12 cellular contexts compared by ENCODE assay signal in the genomic region with DNA sequence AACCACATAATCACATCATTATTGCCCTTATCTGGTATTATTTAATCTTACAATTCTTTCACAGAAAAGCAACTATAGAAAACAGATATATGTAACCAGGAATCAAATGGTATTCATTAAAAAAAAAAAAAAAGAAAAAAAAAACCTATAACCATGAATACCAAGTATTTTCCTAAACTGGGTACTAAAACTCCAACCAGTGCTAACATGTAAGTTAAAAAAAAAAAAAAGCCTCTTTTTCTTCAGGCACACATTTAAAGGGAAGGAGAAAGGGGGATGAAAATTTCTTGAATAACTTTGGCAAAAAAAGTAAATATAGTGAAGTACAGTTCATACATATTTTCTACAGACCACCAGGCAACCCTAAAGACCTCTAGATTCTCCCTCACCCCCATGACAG. TPM values are rescaled to one million over a fixed set of nuclear protein-coding genes. Genes with fewer than 3 reads are reported as not detected.
DNase-seq lines count a peak whose midpoint lies in the region; ATAC-seq, FAIRE-seq and TF ChIP-seq lines count a peak whose summit lies in the region.
"Had no signal": no experiment of that assay in that cellular context is flagged by ENCODE, and none has a peak within 500 bp of the region (broad histone marks: within the 10 kb centered on the region; RNA-seq: fewer than 3 reads in every experiment).

No MANE protein-coding gene starts in this region.

- no peaks in the 10 kb centered on the region for H3K9me3 Mint-ChIP-seq in activated naive CD4-positive, alpha-beta T cell treated with anti-CD3 and anti-CD28 coated beads, Interleukin-2, amount 10 ng/mL, durations not matched to agents 7 days and 5 days
- H3K9me3 Mint-ChIP-seq in stimulated activated effector memory CD8-positive, alpha-beta T cell treated with anti-CD3 and anti-CD28 coated beads, Interleukin-12 subunit alpha, Interleukin-12 subunit beta, amount 100 ng/mL, for 72 hours, result no peaks in the 10 kb centered on the region

- H3K27me3 Mint-ChIP-seq in activated naive CD4-positive, alpha-beta T cell treated with anti-CD3 and anti-CD28 coated beads, Interleukin-2, amount 10 ng/mL, durations not matched to agents 7 days and 5 days, result no peaks in the 10 kb centered on the region

- H3K9me3 ChIP-seq in NT2/D1 (ENCODE audit: insufficient read depth, low read length) (no peaks in the 10 kb centered on the region), H1 (ENCODE audit: insufficient read depth in 2 of 2, low read depth in 1 of 2, low read length in 1 of 2) (no peaks in the 10 kb centered on the region), colonic mucosa (no peaks in the 10 kb centered on the region)
- H3K9me3 ChIP-seq: esophagus squamous epithelium, SJSA1, upper lobe of right lung had no signal

- no peak overlapping the region for H3K14ac ChIP-seq in H1 (ENCODE audit: insufficient read length)

- H3K27ac Mint-ChIP-seq in activated naive CD4-positive, alpha-beta T cell treated with anti-CD3 and anti-CD28 coated beads, Interleukin-2, amount 10 ng/mL, durations not matched to agents 7 days and 5 days, result no peak overlapping the region
- H3K27ac Mint-ChIP-seq in stimulated activated effector memory CD8-positive, alpha-beta T cell treated with anti-CD3 and anti-CD28 coated beads, Interleukin-12 subunit alpha, Interleukin-12 subunit beta, amount 100 ng/mL, for 72 hours, result no peak overlapping the region

- H2BK120ac ChIP-seq in H1 (replicated peaks; ENCODE audit: low read depth, low read length), result no peak overlapping the region

- H3K4ac ChIP-seq in H1 (replicated peaks; ENCODE audit: insufficient read length, low read depth, low read length), result no peak overlapping the region

- TF ChIP-seq EP300 in H1 (IDR thresholded peaks at IDR 0.05; ENCODE audit: borderline replicate concordance in 1 of 2, low read depth in 2 of 2, low read length in 2 of 2), result no peak

- no peak overlapping the region for H2AK5ac ChIP-seq in H1 (ENCODE audit: low read depth, low read length)

- peaks cover 42 to 92% of the 10 kb centered on the region in 2 experiments for H3K79me2 ChIP-seq in H1 (ENCODE audit: control insufficient read depth in 1 of 2, insufficient read depth in 2 of 2, low read length in 2 of 2)

- peaks cover 35% of the 10 kb centered on the region for H3K4me1 Mint-ChIP-seq in activated naive CD4-positive, alpha-beta T cell treated with anti-CD3 and anti-CD28 coated beads, Interleukin-2, amount 10 ng/mL, durations not matched to agents 7 days and 5 days
- peaks cover 25% of the 10 kb centered on the region for H3K4me1 Mint-ChIP-seq in stimulated activated effector memory CD8-positive, alpha-beta T cell treated with anti-CD3 and anti-CD28 coated beads, Interleukin-12 subunit alpha, Interleukin-12 subunit beta, amount 100 ng/mL, for 72 hours

- no peak for TF ChIP-seq POLR2A in H1 (IDR thresholded peaks at IDR 0.05; ENCODE audit: control extremely low read depth in 1 of 2, low read depth in 2 of 2, low read length in 2 of 2)

- H3K9ac ChIP-seq in NT2/D1 (ENCODE audit: insufficient read length, low read depth), result peak overlapping the region; percentile 56
- no peak overlapping the region for H3K9ac ChIP-seq in H1 (replicated peaks in 1 of 4; ENCODE audit: extremely low read depth in 1 of 4, low read depth in 3 of 4, low read length in 3 of 4)
- no peak overlapping the region for H3K9ac ChIP-seq in colonic mucosa (ENCODE audit: low read depth in 2 of 2, low read length in 2 of 2)

- H2AFZ ChIP-seq in H1 (ENCODE audit: low read length), result no peak overlapping the region

- no peaks in the 10 kb centered on the region for H3K79me1 ChIP-seq in H1 (ENCODE audit: low read depth, low read length)

- intact Hi-C loops in colonic mucosa (cut with DNase I), result no loop called here

- H2BK5ac ChIP-seq in H1 (ENCODE audit: low read depth, low read length), result no peak overlapping the region

- no peak overlapping the region for H3K27ac ChIP-seq in H1 (ENCODE audit: low read depth, low read length)
- no peak overlapping the region for H3K27ac ChIP-seq in colonic mucosa
- H3K27ac ChIP-seq: esophagus squamous epithelium, SJSA1, upper lobe of right lung had no signal

- peaks cover 7% of the 10 kb centered on the region for H3K36me3 Mint-ChIP-seq in activated naive CD4-positive, alpha-beta T cell treated with anti-CD3 and anti-CD28 coated beads, Interleukin-2, amount 10 ng/mL, durations not matched to agents 7 days and 5 days
- peaks cover 44% of the 10 kb centered on the region for H3K36me3 Mint-ChIP-seq in stimulated activated effector memory CD8-positive, alpha-beta T cell treated with anti-CD3 and anti-CD28 coated beads, Interleukin-12 subunit alpha, Interleukin-12 subunit beta, amount 100 ng/mL, for 72 hours

- H2BK20ac ChIP-seq in H1 (ENCODE audit: low read length), result no peak overlapping the region

- DNase-seq in activated naive CD4-positive, alpha-beta T cell treated with anti-CD3 and anti-CD28 coated beads, Interleukin-2, amount 10 ng/mL, durations not matched to agents 7 days and 5 days, result no peak
- DNase-seq in activated naive CD4-positive, alpha-beta T cell treated with anti-CD3 and anti-CD28 coated beads, Interleukin-2, amount 50 U/mL, for 16 hours, result no peak
- DNase-seq in NT2/D1 (ENCODE audit: low read depth, low spot score) (no peak), H1 (ENCODE audit: low read depth in 1 of 2, low spot score in 2 of 2) (no peak), RCC 7860 (ENCODE audit: low spot score) (no peak), colonic mucosa (no peak), anterior cingulate cortex (lab: John Stamatoyannopoulos, UW) (no peak)
- no peak for DNase-seq in stimulated activated effector memory CD8-positive, alpha-beta T cell treated with anti-CD3 and anti-CD28 coated beads, Interleukin-12 subunit alpha, Interleukin-12 subunit beta, amount 100 ng/mL, for 72 hours (ENCODE audit: low spot score in 2 of 2)
- DNase-seq: esophagus squamous epithelium, NCI-H2227 treated with DMSO at 0.1 percent for 48 hours, upper lobe of right lung had no signal

- peak overlapping the region; percentile 59 to 71 for H3K4me2 ChIP-seq in H1 (ENCODE audit: insufficient read depth in 1 of 2, low read depth in 2 of 2, low read length in 2 of 2)

- no peak for ATAC-seq in stimulated activated effector memory CD8-positive, alpha-beta T cell treated with anti-CD3 and anti-CD28 coated beads, Interleukin-12 subunit alpha, Interleukin-12 subunit beta, amount 100 ng/mL, for 72 hours
- ATAC-seq: upper lobe of right lung had no signal

- H2BK15ac ChIP-seq in H1 (ENCODE audit: low read length), result no peak overlapping the region

- H3K4me1 ChIP-seq in NT2/D1 (ENCODE audit: insufficient read depth, insufficient read length) (no peaks in the 10 kb centered on the region), H1 (replicated peaks in 1 of 4; ENCODE audit: control insufficient read depth in 3 of 4, insufficient read depth in 4 of 4, low read length in 3 of 4) (peaks cover 0 to 2% (median 0%) of the 10 kb centered on the region in 4 experiments; a peak in 3 of 7 replicates), colonic mucosa (no peaks in the 10 kb centered on the region)

- TF ChIP-seq RAD21 in H1 (IDR thresholded peaks at IDR 0.05 in 1 of 2, conservative IDR thresholded peaks at IDR 0.05 in 1 of 2; ENCODE audit: low read depth in 2 of 2, low read length in 2 of 2), result no peak

- H4K8ac ChIP-seq in H1 (ENCODE audit: extremely low read depth, insufficient read depth, low read length), result no peak overlapping the region

- no peak overlapping the region for H4K91ac ChIP-seq in H1 (replicated peaks; ENCODE audit: insufficient read length, low read length)

- peak overlapping the region; percentile 84 for H3K4me3 Mint-ChIP-seq in activated naive CD4-positive, alpha-beta T cell treated with anti-CD3 and anti-CD28 coated beads, Interleukin-2, amount 10 ng/mL, durations not matched to agents 7 days and 5 days
- H3K4me3 Mint-ChIP-seq in stimulated activated effector memory CD8-positive, alpha-beta T cell treated with anti-CD3 and anti-CD28 coated beads, Interleukin-12 subunit alpha, Interleukin-12 subunit beta, amount 100 ng/mL, for 72 hours, result peak overlapping the region; percentile 84

- POLR2A ChIA-PET in H1 (lab: Charles Lee; ENCODE audit: partially characterized antibody), result interaction anchor here (0.7 to 7.7 kb wide), 8 partner anchors 11 to 192 kb away, joined by 3 to 96 read pairs (median 5); partner anchors contain the start of gene AASDH

- no peak for FAIRE-seq in H1 (lab: Jason Lieb, UNC)
- FAIRE-seq in RCC 7860 (lab: Jason Lieb, UNC), result no peak

- no peak overlapping the region for H3K23ac ChIP-seq in H1 (ENCODE audit: insufficient read length)

- H3K4me3 ChIP-seq in NT2/D1 (ENCODE audit: insufficient read length, low read depth) (peak overlapping the region; percentile 91), H1 (ENCODE audit: extremely low read depth in 1 of 4, insufficient read depth in 2 of 4, low read depth in 3 of 4, low read length in 4 of 4) (peak overlapping the region; percentile 87 to 96 (median 90); a peak in 5 of 8 replicates), colonic mucosa (no peak overlapping the region)
- H3K4me3 ChIP-seq: SJSA1, upper lobe of right lung had no signal

- peaks cover 10% of the 10 kb centered on the region for H3K23me2 ChIP-seq in H1 (ENCODE audit: low read depth, low read length)

- H3K36me3 ChIP-seq in NT2/D1 (ENCODE audit: insufficient read depth, insufficient read length, low read length), result peaks cover 10% of the 10 kb centered on the region
- H3K36me3 ChIP-seq in H1 (ENCODE audit: control insufficient read depth in 2 of 4, insufficient read depth in 4 of 4, low read length in 3 of 4), result peaks cover 0 to 7% (median 0%) of the 10 kb centered on the region in 4 experiments; a peak in 1 of 8 replicates
- H3K36me3 ChIP-seq in colonic mucosa, result no peaks in the 10 kb centered on the region
- H3K36me3 ChIP-seq: esophagus squamous epithelium, SJSA1, upper lobe of right lung had no signal

- H3K18ac ChIP-seq in H1 (ENCODE audit: extremely low read depth, low read length), result no peak overlapping the region

- peaks cover 8 to 12% of the 10 kb centered on the region in 2 experiments for H4K20me1 ChIP-seq in H1 (replicated peaks in 1 of 2; ENCODE audit: control insufficient read depth in 1 of 2, insufficient read depth in 2 of 2, low read length in 2 of 2)

- CTCF ChIA-PET in activated naive CD4-positive, alpha-beta T cell treated with anti-CD3 and anti-CD28 coated beads, Interleukin-2, amount 10 ng/mL, durations not matched to agents 7 days and 5 days (lab: Charles Lee), result interaction anchor here (4.8 kb wide), 1 partner anchor 10 kb away, joined by 18 read pairs; no protein-coding TSS in a partner anchor
- CTCF ChIA-PET in H1 (lab: Charles Lee; ENCODE audit: partially characterized antibody), result interaction anchor here (1.1 to 3.3 kb wide), 3 partner anchors 8 to 30 kb away, joined by 3 to 16 read pairs (median 3); no protein-coding TSS in a partner anchor

- no peaks in the 10 kb centered on the region for H3K27me3 ChIP-seq in NT2/D1 (ENCODE audit: insufficient read depth, insufficient read length)
- no peaks in the 10 kb centered on the region for H3K27me3 ChIP-seq in H1 (replicated peaks in 1 of 4; ENCODE audit: control insufficient read depth in 3 of 4, extremely low read depth in 1 of 4, insufficient read depth in 3 of 4, low read length in 3 of 4)
- H3K27me3 ChIP-seq in colonic mucosa, result no peaks in the 10 kb centered on the region
- H3K27me3 ChIP-seq: esophagus squamous epithelium, SJSA1, upper lobe of right lung had no signal

- H3K56ac ChIP-seq in H1 (replicated peaks; ENCODE audit: insufficient read length, low read depth, low read length), result no peak overlapping the region

- H4K5ac ChIP-seq in H1 (ENCODE audit: insufficient read length, low read depth, low read length), result no peak overlapping the region

- no peak for TF ChIP-seq CTCF in H1 (IDR thresholded peaks at IDR 0.05; ENCODE audit: control extremely low read depth in 1 of 3, insufficient read depth in 1 of 3, low read depth in 1 of 3, low read length in 3 of 3)
- TF ChIP-seq CTCF in colonic mucosa (IDR thresholded peaks at IDR 0.05), result no peak

- H2BK12ac ChIP-seq in H1 (ENCODE audit: low read depth, low read length), result no peak overlapping the region

RNA-seq across cellular contexts. Expression of gene PPAT, which starts 2.1 kb away (rescaled TPM):
- 98.4 and 104 TPM in 2 replicates for total RNA-seq in H1 (2021; fragmentation: NEBNext Ultra II Directional; extraction: Animal tissue kit (Norgen Biotek cat#: 25700))
- polyA plus RNA-seq in H1 (2011; rRNA removed), result 15.6 and 24.5 TPM in 2 replicates
- 30.2 TPM for polyA plus RNA-seq in H1 (2011; cell fraction: cytosol; rRNA removed)
- 17.9 TPM for polyA plus RNA-seq in H1 (2011; cell fraction: nucleus; rRNA removed)
- polyA plus RNA-seq in H1 (2012, experiment 1 of 2), result 40.1 to 85.5 TPM (median 49.6 TPM) in 4 replicates
- polyA plus RNA-seq in H1 (2012, experiment 2 of 2), result 4.1 TPM
- polyA plus RNA-seq in H1 (2013, experiment 1 of 2), result 44.6 TPM
- polyA plus RNA-seq in H1 (2013, experiment 2 of 2), result 43.8 TPM
- polyA minus RNA-seq in H1 (2011; rRNA and poly(A)+ RNA removed), result 36.1 and 42.1 TPM in 2 replicates
- polyA minus RNA-seq in H1 (2011; cell fraction: cytosol; rRNA and poly(A)+ RNA removed), result 39.9 TPM
- polyA minus RNA-seq in H1 (2011; cell fraction: nucleus; rRNA and poly(A)+ RNA removed), result 36.2 TPM
- 10 to 100 TPM in 1 of 2 donors, 1 to 10 TPM in 1; 7.4 to 15.3 TPM for total RNA-seq in colonic mucosa

RNA-seq across cellular contexts. Expression of gene PAICS, which starts 2.8 kb away (rescaled TPM):
- total RNA-seq in H1 (2021; fragmentation: NEBNext Ultra II Directional; extraction: Animal tissue kit (Norgen Biotek cat#: 25700)), result 487 and 512 TPM in 2 replicates
- 267 and 456 TPM in 2 replicates for polyA plus RNA-seq in H1 (2011; rRNA removed)
- polyA plus RNA-seq in H1 (2011; cell fraction: cytosol; rRNA removed), result 348 TPM
- polyA plus RNA-seq in H1 (2011; cell fraction: nucleus; rRNA removed), result 152 TPM
- 291 to 529 TPM (median 333 TPM) in 4 replicates for polyA plus RNA-seq in H1 (2012, experiment 1 of 2)
- 47.0 TPM for polyA plus RNA-seq in H1 (2012, experiment 2 of 2)
- polyA plus RNA-seq in H1 (2013, experiment 1 of 2), result 307 TPM
- polyA plus RNA-seq in H1 (2013, experiment 2 of 2), result 308 TPM
- polyA minus RNA-seq in H1 (2011; rRNA and poly(A)+ RNA removed), result 219 and 256 TPM in 2 replicates
- 110 TPM for polyA minus RNA-seq in H1 (2011; cell fraction: cytosol; rRNA and poly(A)+ RNA removed)
- 170 TPM for polyA minus RNA-seq in H1 (2011; cell fraction: nucleus; rRNA and poly(A)+ RNA removed)
- 100 to 1,000 TPM in 1 of 2 donors, 10 to 100 TPM in 1; 55.3 to 138 TPM for total RNA-seq in colonic mucosa

RNA-seq across cellular contexts. Expression of gene SRP72, which starts 34.1 kb away (rescaled TPM):
- 139 and 144 TPM in 2 replicates for total RNA-seq in H1 (2021; fragmentation: NEBNext Ultra II Directional; extraction: Animal tissue kit (Norgen Biotek cat#: 25700))
- polyA plus RNA-seq in H1 (2011; rRNA removed), result 24.4 and 37.7 TPM in 2 replicates
- polyA plus RNA-seq in H1 (2011; cell fraction: cytosol; rRNA removed), result 53.7 TPM
- 57.6 TPM for polyA plus RNA-seq in H1 (2011; cell fraction: nucleus; rRNA removed)
- 91.0 to 130 TPM (median 95.4 TPM) in 4 replicates for polyA plus RNA-seq in H1 (2012, experiment 1 of 2)
- polyA plus RNA-seq in H1 (2012, experiment 2 of 2), result 6.4 TPM
- 219 TPM for polyA plus RNA-seq in H1 (2013, experiment 1 of 2)
- 212 TPM for polyA plus RNA-seq in H1 (2013, experiment 2 of 2)
- 157 and 257 TPM in 2 replicates for polyA minus RNA-seq in H1 (2011; rRNA and poly(A)+ RNA removed)
- 106 TPM for polyA minus RNA-seq in H1 (2011; cell fraction: cytosol; rRNA and poly(A)+ RNA removed)
- polyA minus RNA-seq in H1 (2011; cell fraction: nucleus; rRNA and poly(A)+ RNA removed), result 109 TPM
- 10 to 100 TPM; 74.4 to 79.6 TPM for total RNA-seq in colonic mucosa

RNA-seq across cellular contexts. Expression of gene AASDH, which starts 46.0 kb away (rescaled TPM):
- total RNA-seq in H1 (2021; fragmentation: NEBNext Ultra II Directional; extraction: Animal tissue kit (Norgen Biotek cat#: 25700)), result 10.9 and 13.3 TPM in 2 replicates
- polyA plus RNA-seq in H1 (2011; rRNA removed), result 8.0 and 11.3 TPM in 2 replicates
- 7.1 TPM for polyA plus RNA-seq in H1 (2011; cell fraction: cytosol; rRNA removed)
- 3.1 TPM for polyA plus RNA-seq in H1 (2011; cell fraction: nucleus; rRNA removed)
- 6.2 to 8.8 TPM (median 6.9 TPM) in 4 replicates for polyA plus RNA-seq in H1 (2012, experiment 1 of 2)
- 0.52 TPM for polyA plus RNA-seq in H1 (2012, experiment 2 of 2)
- polyA plus RNA-seq in H1 (2013, experiment 1 of 2), result 8.8 TPM
- polyA plus RNA-seq in H1 (2013, experiment 2 of 2), result 7.5 TPM
- polyA minus RNA-seq in H1 (2011; rRNA and poly(A)+ RNA removed), result 16.8 and 22.0 TPM in 2 replicates
- polyA minus RNA-seq in H1 (2011; cell fraction: cytosol; rRNA and poly(A)+ RNA removed), result 6.9 TPM
- 20.9 TPM for polyA minus RNA-seq in H1 (2011; cell fraction: nucleus; rRNA and poly(A)+ RNA removed)
- 1 to 10 TPM; 7.4 to 7.8 TPM for total RNA-seq in colonic mucosa
